ENCODE assay signal across 14 cellular contexts in genomic region chr2:135485441-135485840, GRCh38. TPM values are rescaled to one million over a fixed set of nuclear protein-coding genes. Genes with fewer than 3 reads are reported as not detected.
A peak's percentile ranks its signal among the peaks of the same experiment; 100 is the strongest.
DNase-seq lines count a peak whose midpoint lies in the region; ATAC-seq, FAIRE-seq and TF ChIP-seq lines count a peak whose summit lies in the region.
"Had no signal": no experiment of that assay in that cellular context is flagged by ENCODE, and none has a peak within 500 bp of the region (broad histone marks: within the 10 kb centered on the region; RNA-seq: fewer than 3 reads in every experiment).

No MANE protein-coding gene starts in this region.

- ATAC-seq in Panc1 (peak; percentile 72; the same call in 1 of the 2 replicates), HG03095 (IDR thresholded peaks at IDR 0.05; ENCODE audit: unreplicated experiment) (no peak)
- ATAC-seq: K562 had no signal

- no peaks in the 10 kb centered on the region; the same call in 1 of the 2 replicates for H3K9me3 ChIP-seq in Panc1 (ENCODE audit: control insufficient read depth, insufficient read depth, low read depth, low read length)
- H3K9me3 ChIP-seq in small intestine (ENCODE audit: control insufficient read depth, low read depth) = no peaks in the 10 kb centered on the region

- in situ Hi-C loops in Panc1 (cut with HindIII; ENCODE audit: low pct_unique_long_range_greater_than_20kb, low sequenced_read_pairs) = no loop called here

- FAIRE-seq in HTR-8/SVneo (lab: Jason Lieb, UNC) (peak; percentile 13), small intestine (lab: Jason Lieb, UNC) (no peak)
- FAIRE-seq: A204.1, K562 had no signal

- no TSS peak for BruUV-seq in Panc1 (replicated peaks; lab: Mats Ljungman, UMichigan)

- H3K4me1 ChIP-seq in Panc1 (ENCODE audit: control insufficient read depth, insufficient read depth, low read length) (no peaks in the 10 kb centered on the region), small intestine (ENCODE audit: control insufficient read depth in 2 of 2, insufficient read depth in 1 of 2, low read depth in 1 of 2, low read length in 1 of 2) (no peaks in the 10 kb centered on the region)

- 70 to 87% (median 71%) methylated on average over 4 of the region's 4 CpGs for WGBS in small intestine, 3 donors

- POLR2A ChIA-PET in Panc1 (lab: Charles Lee) = no interaction called here

- DNase-seq in ELR (ENCODE audit: low read depth) (peak; percentile 22), HTR-8/SVneo (ENCODE audit: insufficient read length, low spot score) (peak; percentile 15), Panc1 (ENCODE audit: low read depth, low spot score) (no peak), small intestine (peak; percentile 42), CD1c-positive myeloid dendritic cell (ENCODE audit: extremely low spot score) (no peak)
- no peak for DNase-seq in activated CD4-positive, alpha-beta T cell treated with anti-CD3 and anti-CD28 coated beads for 48 hours
- DNase-seq: C1 segment of cervical spinal cord; CD4-positive, alpha-beta memory T cell; DMS79; GM23248; H7 had no signal

- H3K36me3 ChIP-seq in Panc1 (ENCODE audit: control insufficient read depth, insufficient read depth, low read length) (no peaks in the 10 kb centered on the region), small intestine (ENCODE audit: control insufficient read depth in 2 of 2, insufficient read depth in 2 of 2, low read length in 2 of 2) (no peaks in the 10 kb centered on the region)

- CTCF ChIA-PET in Panc1 (lab: Charles Lee) = no interaction called here

- H3K4me3 ChIP-seq in Panc1 (ENCODE audit: low read depth in 2 of 2, low read length in 2 of 2) (no peak overlapping the region), small intestine (ENCODE audit: low read depth in 1 of 2, low read length in 2 of 2) (no peak overlapping the region)
- H3K4me3 ChIP-seq: GM23248, K562 had no signal

- TF ChIP-seq CTCF in Panc1 (IDR thresholded peaks at IDR 0.05) = no peak

- no peak overlapping the region for H3K27ac ChIP-seq in Panc1 (ENCODE audit: low read length)
- H3K27ac ChIP-seq in small intestine (ENCODE audit: low read depth in 1 of 2, low read length in 1 of 2) = no peak overlapping the region
- H3K27ac ChIP-seq: GM23248 had no signal

- intact Hi-C loops in Panc1 (cut with micrococcal nuclease; ENCODE audit: unreplicated experiment) = no loop called here

- H3K27me3 ChIP-seq in Panc1 (ENCODE audit: control insufficient read depth, insufficient read depth, low read length) (no peaks in the 10 kb centered on the region), small intestine (ENCODE audit: control insufficient read depth in 2 of 2, insufficient read depth in 2 of 2, low read length in 2 of 2) (no peaks in the 10 kb centered on the region)

RNA-seq across cellular contexts. Expression of gene ZRANB3, which starts 45.6 kb away (rescaled TPM):
- 11.7 TPM for total RNA-seq in Panc1 (2021; ENCODE audit: unreplicated experiment)
- 2.5 TPM for polyA plus RNA-seq in Panc1 (2012; ENCODE audit: insufficient read length)
- 1 to 10 TPM in 1 of 3 donors, under 1 TPM in 1, not detected in 1; 0.81 to 3.0 TPM for polyA plus RNA-seq in small intestine

RNA-seq across cellular contexts. Expression of gene R3HDM1, which starts 45.8 kb away (rescaled TPM):
- total RNA-seq in Panc1 (2021; ENCODE audit: unreplicated experiment) = 62.6 TPM
- polyA plus RNA-seq in Panc1 (2012; ENCODE audit: insufficient read length) = 44.1 TPM
- 10 to 100 TPM in 1 of 3 donors, 1 to 10 TPM in 2; 5.4 to 13.6 (median 6.7) TPM for polyA plus RNA-seq in small intestine

Comparison
In these comparisons a context has a peak if more than half of its experiments do, and no peak if none do; other contexts are left out.
1. DNase-seq: peak in ELR (single experiment), HTR-8/SVneo (single experiment) and small intestine (single experiment); none in Panc1 (single experiment), CD1c-positive myeloid dendritic cell (single experiment) and activated CD4-positive, alpha-beta T cell treated with anti-CD3 and anti-CD28 coated beads for 48 hours (single experiment).